Comparison of ENCODE assay signal across 8 cellular contexts in the genomic region with DNA sequence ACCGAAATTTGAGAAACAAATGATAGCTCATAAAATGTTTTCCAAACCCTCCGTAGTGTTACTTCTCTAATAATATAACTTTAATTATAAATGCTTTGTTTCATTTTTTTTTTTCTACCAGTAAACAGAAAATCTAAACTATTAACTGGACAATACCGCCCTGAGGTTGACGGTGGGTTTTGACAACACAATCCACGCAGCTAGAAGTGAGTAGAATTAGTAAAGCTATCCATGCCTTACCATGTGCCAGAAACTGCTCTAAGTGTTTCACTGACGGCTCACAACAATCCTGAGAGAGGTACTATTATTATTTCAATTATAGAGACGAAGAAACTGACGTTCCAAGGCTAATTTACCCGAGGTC. TPM values are rescaled to one million over a fixed set of nuclear protein-coding genes. Genes with fewer than 3 reads are reported as not detected.
DNase-seq lines count a peak whose midpoint lies in the region; ATAC-seq, FAIRE-seq and TF ChIP-seq lines count a peak whose summit lies in the region.

No MANE protein-coding gene starts in this region.

- intact Hi-C loops in ascending aorta (cut with DNase I) = loop anchor here (5.0 kb wide), 1 partner anchor 70 kb away; the partner anchor contains the start of genes NUSAP1 and OIP5
- intact Hi-C loops in lower leg skin (cut with DNase I; ENCODE audit: low total_unique reads) = no loop called here

- FAIRE-seq in urothelium cell line (lab: Jason Lieb, UNC) = no peak

- peak overlapping the region; percentile 82 to 83 for H3K27ac ChIP-seq in ascending aorta

- no peaks in the 10 kb centered on the region for H3K36me3 ChIP-seq in ascending aorta

- no peaks in the 10 kb centered on the region for H3K27me3 ChIP-seq in ascending aorta

- H3K4me3 ChIP-seq in AG04449 (ENCODE audit: low read depth, low read length) = peak overlapping the region; percentile 93
- H3K4me3 ChIP-seq in ascending aorta = peak overlapping the region; percentile 82 to 91
- peak overlapping the region; percentile 66 for H3K4me3 ChIP-seq in lower leg skin (ENCODE audit: low read depth, poor library complexity, severe bottlenecking)

- H3K9me3 ChIP-seq in ascending aorta = no peaks in the 10 kb centered on the region

- DNase-seq in AG04449 (ENCODE audit: low read depth, low spot score) (no peak), ascending aorta (ENCODE audit: low spot score in 2 of 2) (no peak), lower leg skin (ENCODE audit: low spot score in 2 of 2) (peak in 1 of 2 donors; percentile 28), urothelium cell line (ENCODE audit: low spot score) (peak; percentile 18), NCI-H2196 (lab: John Stamatoyannopoulos, UW; ENCODE audit: unreplicated experiment) (no peak)

- WGBS in lower leg skin, 2 donors = 5% methylated on average over 9 of the region's 9 CpGs

- peaks cover 0 to 4% of the 10 kb centered on the region in 2 donors for H3K4me1 ChIP-seq in ascending aorta

- ATAC-seq in HG02885 (IDR thresholded peaks at IDR 0.05; ENCODE audit: poor library complexity, unreplicated experiment) (peak; percentile 15), HG02610 (IDR thresholded peaks at IDR 0.05; ENCODE audit: unreplicated experiment) (no peak), GM21825 (IDR thresholded peaks at IDR 0.05; ENCODE audit: unreplicated experiment) (no peak)

- TF ChIP-seq CTCF in AG04449 (IDR thresholded peaks at IDR 0.05; ENCODE audit: insufficient read depth, low read length, missing control alignments) (no peak), ascending aorta (IDR thresholded peaks at IDR 0.05) (no peak), lower leg skin (IDR thresholded peaks at IDR 0.05) (no peak)

- no peak for TF ChIP-seq POLR2A in lower leg skin (IDR thresholded peaks at IDR 0.05)

- POLR2A ChIA-PET in AG04449 (lab: Yijun Ruan, JAX) = no interaction called here

- CTCF ChIA-PET in AG04449 (lab: Yijun Ruan, JAX) = interaction anchor here (1.5 kb wide), 1 partner anchor 503 kb away, joined by 3 read pairs; no protein-coding TSS in a partner anchor

RNA-seq across cellular contexts. Expression of gene NDUFAF1, which starts 0.4 kb away (rescaled TPM):
- total RNA-seq in ascending aorta = 0.64 TPM
- total RNA-seq in lower leg skin = 10 to 100 TPM in 3 of 4 donors, 1 to 10 TPM in 1; 9.6 to 16.8 (median 15.1) TPM

RNA-seq across cellular contexts. Expression of gene RTF1, which starts 15.0 kb away (rescaled TPM):
- total RNA-seq in ascending aorta (9.4 TPM), lower leg skin (10 to 100 TPM; 23.4 to 73.0 (median 37.2) TPM)
